Comparison of ENCODE assay signal across 8 cellular contexts in genomic region chr6:28335040-28335563, GRCh38. TPM values are rescaled to one million over a fixed set of nuclear protein-coding genes. Genes with fewer than 3 reads are reported as not detected.
A peak's percentile ranks its signal among the peaks of the same experiment; 100 is the strongest.
DNase-seq lines count a peak whose midpoint lies in the region; ATAC-seq and TF ChIP-seq lines count a peak whose summit lies in the region.

No MANE protein-coding gene starts in this region.

- H3K27ac ChIP-seq in cardiac muscle cell = peak overlapping the region; percentile 100
- H3K27ac ChIP-seq in upper lobe of right lung = peak overlapping the region; percentile 95

- ATAC-seq in Right ventricle myocardium inferior (no peak), upper lobe of right lung (no peak)

- TF ChIP-seq CTCF in cardiac muscle cell (IDR thresholded peaks at IDR 0.05; ENCODE audit: low read depth, low read length) = no peak
- TF ChIP-seq CTCF in cardiac fibroblast (IDR thresholded peaks at IDR 0.05; ENCODE audit: low read depth, low read length) = no peak
- TF ChIP-seq CTCF in upper lobe of right lung (IDR thresholded peaks at IDR 0.05) = no peak
- no peak for TF ChIP-seq CTCF in progenitor cell of endocrine pancreas (IDR thresholded peaks at IDR 0.05; ENCODE audit: unreplicated experiment)

- H3K4me1 ChIP-seq in cardiac muscle cell (ENCODE audit: low read depth) (peaks cover 5% of the 10 kb centered on the region), upper lobe of right lung (peaks cover 12% of the 10 kb centered on the region)

- peaks cover 7% of the 10 kb centered on the region for H3K4me1 Mint-ChIP-seq in progenitor cell of endocrine pancreas (ENCODE audit: low read depth)

- intact Hi-C loops in Right ventricle myocardium inferior (cut with DNase I) = loop anchor here (5.0 kb wide), 1 partner anchor 53 kb away; the partner anchor contains the start of gene PGBD1
- intact Hi-C loops in upper lobe of right lung (cut with DNase I) = no loop called here

- H3K4me3 ChIP-seq in cardiac muscle cell = peak overlapping the region; percentile 18
- H3K4me3 ChIP-seq in cardiac fibroblast (replicated peaks in 1 of 2; ENCODE audit: low read depth in 2 of 2, low read length in 2 of 2) = peak overlapping the region; percentile 43 to 69
- H3K4me3 ChIP-seq in upper lobe of right lung = peak overlapping the region; percentile 78

- no peak overlapping the region for H3K4me3 Mint-ChIP-seq in progenitor cell of endocrine pancreas (ENCODE audit: low read depth)

- peaks cover 9% of the 10 kb centered on the region for H3K36me3 Mint-ChIP-seq in progenitor cell of endocrine pancreas (ENCODE audit: insufficient read depth)

- no peaks in the 10 kb centered on the region for H3K36me3 ChIP-seq in cardiac muscle cell
- H3K36me3 ChIP-seq in upper lobe of right lung = no peaks in the 10 kb centered on the region

- DNase-seq in cardiac muscle cell (ENCODE audit: low read depth in 1 of 2, low spot score in 1 of 2) (no peak), Right ventricle myocardium inferior (ENCODE audit: missing footprints) (no peak), cardiac fibroblast (ENCODE audit: low read depth in 2 of 2) (no peak), medulla oblongata (ENCODE audit: extremely low spot score) (peak; percentile 96), upper lobe of right lung (no peak), NCI-H187 (lab: John Stamatoyannopoulos, UW) (no peak), progenitor cell of endocrine pancreas (ENCODE audit: low spot score, unreplicated experiment) (no peak), DMS53 treated with DMSO at 0.1 percent for 48 hours (lab: John Stamatoyannopoulos, UW; ENCODE audit: unreplicated experiment) (no peak)

- no peaks in the 10 kb centered on the region for H3K27me3 Mint-ChIP-seq in progenitor cell of endocrine pancreas

- H3K27me3 ChIP-seq in cardiac muscle cell (no peaks in the 10 kb centered on the region), upper lobe of right lung (no peaks in the 10 kb centered on the region)

- no peak overlapping the region for H3K27ac Mint-ChIP-seq in progenitor cell of endocrine pancreas

- peaks cover 25% of the 10 kb centered on the region for H3K9me3 Mint-ChIP-seq in progenitor cell of endocrine pancreas (ENCODE audit: low read depth)

- H3K9me3 ChIP-seq in cardiac muscle cell (ENCODE audit: low read depth) (no peaks in the 10 kb centered on the region), upper lobe of right lung (no peaks in the 10 kb centered on the region)

RNA-seq across cellular contexts. Expression of gene ZSCAN31, which starts 0.8 kb away (rescaled TPM):
- total RNA-seq in cardiac muscle cell (5.0 and 8.1 TPM in 2 replicates), Right ventricle myocardium inferior (10.2 TPM), upper lobe of right lung (28.5 TPM), progenitor cell of endocrine pancreas (4.7 and 6.1 TPM in 2 replicates)
- polyA plus RNA-seq in cardiac muscle cell = 3.8 and 6.8 TPM in 2 replicates

RNA-seq across cellular contexts. Expression of gene ZKSCAN3, which starts 14.6 kb away (rescaled TPM):
- total RNA-seq in cardiac muscle cell = 11.2 and 13.3 TPM in 2 replicates
- polyA plus RNA-seq in cardiac muscle cell = 7.2 and 7.8 TPM in 2 replicates
- total RNA-seq in Right ventricle myocardium inferior = 4.0 TPM
- 7.3 TPM for total RNA-seq in upper lobe of right lung
- 17.9 and 19.7 TPM in 2 replicates for total RNA-seq in progenitor cell of endocrine pancreas

RNA-seq across cellular contexts. Expression of gene PGBD1, which starts 53.7 kb away (rescaled TPM):
- total RNA-seq in cardiac muscle cell = 7.5 and 8.2 TPM in 2 replicates
- 6.0 and 8.2 TPM in 2 replicates for polyA plus RNA-seq in cardiac muscle cell
- total RNA-seq in Right ventricle myocardium inferior = 2.5 TPM
- 3.1 TPM for total RNA-seq in upper lobe of right lung
- total RNA-seq in progenitor cell of endocrine pancreas = 11.4 and 11.7 TPM in 2 replicates

Comparison
In these comparisons a context has a peak if more than half of its experiments do, and no peak if none do; other contexts are left out.
1. H3K4me3 ChIP-seq: peak in every context shown above with its lines; median percentile 78 in upper lobe of right lung; 56 in cardiac fibroblast; 18 in cardiac muscle cell.